9 cellular contexts compared by ENCODE assay signal in the genomic region with DNA sequence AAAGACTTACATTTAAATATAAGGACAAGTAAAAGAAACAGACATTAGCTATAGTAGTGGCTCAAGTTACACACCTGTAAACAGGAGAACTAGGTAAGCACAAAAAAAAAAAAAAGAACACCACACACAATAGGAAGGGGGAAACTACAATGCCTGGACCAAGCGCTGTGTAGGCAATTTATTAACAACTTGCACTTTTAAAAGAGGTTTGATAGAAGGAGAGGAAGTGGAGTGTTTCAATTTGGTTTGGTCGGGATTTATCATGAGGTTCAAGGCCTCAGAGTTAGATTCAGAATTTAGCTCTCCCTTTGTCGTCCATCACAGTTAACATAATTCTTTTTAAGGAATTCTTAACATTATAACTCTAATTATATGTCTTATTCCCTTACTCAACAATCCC. TPM values are rescaled to one million over a fixed set of nuclear protein-coding genes. Genes with fewer than 3 reads are reported as not detected.
A peak's percentile ranks its signal among the peaks of the same experiment; 100 is the strongest.
DNase-seq lines count a peak whose midpoint lies in the region; ATAC-seq and TF ChIP-seq lines count a peak whose summit lies in the region.
"Had no signal": no experiment of that assay in that cellular context is flagged by ENCODE, and none has a peak within 500 bp of the region (broad histone marks: within the 10 kb centered on the region; RNA-seq: fewer than 3 reads in every experiment).

No MANE protein-coding gene starts in this region.

- no peak for TF ChIP-seq EP300 in SK-N-SH (IDR thresholded peaks at IDR 0.05; ENCODE audit: borderline replicate concordance in 1 of 2, low read depth in 1 of 2, low read length in 1 of 2)

- no peak for ATAC-seq in SK-N-SH treated with all-trans-retinoic acid at 6 μM for 48 hours
- ATAC-seq in GM19035 (IDR thresholded peaks at IDR 0.05; ENCODE audit: unreplicated experiment), result no peak

- CTCF ChIA-PET in SK-N-SH (lab: Yijun Ruan, JAX), result interaction anchor here (0.6 to 1.6 kb wide), 3 partner anchors 25 to 177 kb away, joined by 3 to 7 read pairs (median 5); a partner anchor contains a TSS

- H3K36me3 ChIP-seq in SK-N-SH (replicated peaks in 1 of 2; ENCODE audit: control insufficient read depth in 1 of 2, insufficient read depth in 2 of 2, low read length in 1 of 2), result peaks cover 2 to 3% of the 10 kb centered on the region in 2 experiments
- H3K36me3 ChIP-seq in SJSA1, result peaks cover 7% of the 10 kb centered on the region
- H3K36me3 ChIP-seq in smooth muscle cell (ENCODE audit: low read depth), result no peaks in the 10 kb centered on the region
- H3K36me3 ChIP-seq in testis (ENCODE audit: low read depth, missing control alignments), result no peaks in the 10 kb centered on the region

- no peak for TF ChIP-seq POLR2A in testis (IDR thresholded peaks at IDR 0.05)

- H3F3A ChIP-seq in SK-N-SH (replicated peaks; ENCODE audit: insufficient read depth), result peaks cover 8% of the 10 kb centered on the region
- peaks cover 7% of the 10 kb centered on the region for H3F3A ChIP-seq in smooth muscle cell (ENCODE audit: low read depth)

- DNase-seq in SK-N-SH (no peak), SJSA1 (ENCODE audit: low read depth in 1 of 2, low spot score in 2 of 2) (no peak), fibroblast of pulmonary artery (ENCODE audit: low read depth) (no peak), smooth muscle cell (lab: John Stamatoyannopoulos, UW; ENCODE audit: unreplicated experiment) (no peak), UCSD-AML1 (lab: John Stamatoyannopoulos, UW; ENCODE audit: unreplicated experiment) (no peak), testis (no peak)
- DNase-seq: NCI-H187 had no signal

- no peak for TF ChIP-seq CTCF in SK-N-SH (IDR thresholded peaks at IDR 0.05)
- no peak for TF ChIP-seq CTCF in fibroblast of pulmonary artery (IDR thresholded peaks at IDR 0.05; ENCODE audit: low read length, missing control alignments)
- TF ChIP-seq CTCF in smooth muscle cell (IDR thresholded peaks at IDR 0.05; ENCODE audit: borderline replicate concordance, insufficient read depth, poor library complexity, severe bottlenecking), result no peak
- no peak for TF ChIP-seq CTCF in testis (IDR thresholded peaks at IDR 0.05)

- H3K79me2 ChIP-seq in SK-N-SH (ENCODE audit: insufficient read depth), result peaks cover 3% of the 10 kb centered on the region; the same call in 1 of the 2 replicates
- no peaks in the 10 kb centered on the region for H3K79me2 ChIP-seq in smooth muscle cell (ENCODE audit: low read depth)

- intact Hi-C loops in testis (cut with DNase I; ENCODE audit: low total_unique reads), result no loop called here

- H3K27ac ChIP-seq in SK-N-SH (ENCODE audit: low read depth in 2 of 2, low read length in 1 of 2) (peak overlapping the region; percentile 79 to 82), SJSA1 (peak overlapping the region; percentile 63), smooth muscle cell (ENCODE audit: low read depth) (peak overlapping the region; percentile 64), testis (peak overlapping the region in 1 of 2 donors; percentile 57)

- H3K9ac ChIP-seq in SK-N-SH, result peak overlapping the region; percentile 77; the same call in 1 of the 2 replicates
- H3K9ac ChIP-seq in smooth muscle cell (ENCODE audit: low read depth), result peak overlapping the region; percentile 90

- H3K4me1 ChIP-seq in SK-N-SH (ENCODE audit: control insufficient read depth in 1 of 2, insufficient read depth in 2 of 2, low read depth in 1 of 2, low read length in 1 of 2) (peaks cover 5 to 12% of the 10 kb centered on the region in 2 experiments; a peak in 2 of 4 replicates), SJSA1 (replicated peaks) (peaks cover 12% of the 10 kb centered on the region; the same call in 1 of the 2 replicates), smooth muscle cell (ENCODE audit: low read depth) (peaks cover 6% of the 10 kb centered on the region), testis (peaks cover 6% of the 10 kb centered on the region)

- TF ChIP-seq RAD21 in SK-N-SH (IDR thresholded peaks at IDR 0.05; ENCODE audit: low read length), result no peak

- H4K20me1 ChIP-seq in SK-N-SH (ENCODE audit: insufficient read depth) (no peaks in the 10 kb centered on the region), smooth muscle cell (ENCODE audit: low read depth) (peaks cover 12% of the 10 kb centered on the region)

- H3K4me2 ChIP-seq in SK-N-SH, result peak overlapping the region; percentile 86
- peak overlapping the region; percentile 84 for H3K4me2 ChIP-seq in smooth muscle cell

- H3K4me3 ChIP-seq in SK-N-SH (ENCODE audit: low read depth in 2 of 2, low read length in 1 of 2), result peak overlapping the region; percentile 83 to 94
- H3K4me3 ChIP-seq in SJSA1, result peak overlapping the region; percentile 63; the same call in 1 of the 2 replicates
- H3K4me3 ChIP-seq in fibroblast of pulmonary artery (replicated peaks; ENCODE audit: low read depth, low read length), result peak overlapping the region; percentile 71
- H3K4me3 ChIP-seq in smooth muscle cell, result peak overlapping the region; percentile 95
- H3K4me3 ChIP-seq in testis, result no peak overlapping the region

- WGBS in SK-N-SH (ENCODE audit: low lambda C conversion rate), result 94% methylated on average over 3 of the region's 3 CpGs
- 59% methylated on average over 3 of the region's 3 CpGs for WGBS in smooth muscle cell (ENCODE audit: low lambda C conversion rate)
- WGBS in testis, 2 donors, result 28 to 55% methylated on average over 3 of the region's 3 CpGs

- no peaks in the 10 kb centered on the region for H3K9me2 ChIP-seq in SK-N-SH

- POLR2A ChIA-PET in SK-N-SH (lab: Yijun Ruan, JAX), result interaction anchor here (0.7 kb wide), 1 partner anchor 25 kb away, joined by 3 read pairs; a partner anchor contains a TSS

- H2AFZ ChIP-seq in SK-N-SH (ENCODE audit: low read depth), result peak overlapping the region; percentile 90; the same call in 1 of the 2 replicates
- H2AFZ ChIP-seq in smooth muscle cell (ENCODE audit: low read depth), result no peak overlapping the region

- no peaks in the 10 kb centered on the region for H3K27me3 ChIP-seq in SK-N-SH (ENCODE audit: insufficient read depth)
- no peaks in the 10 kb centered on the region for H3K27me3 ChIP-seq in SJSA1 (replicated peaks)
- no peaks in the 10 kb centered on the region for H3K27me3 ChIP-seq in smooth muscle cell (ENCODE audit: low read depth)
- no peaks in the 10 kb centered on the region for H3K27me3 ChIP-seq in testis

- H3K9me3 ChIP-seq in SK-N-SH, result no peaks in the 10 kb centered on the region
- H3K9me3 ChIP-seq in SJSA1 (replicated peaks), result no peaks in the 10 kb centered on the region
- H3K9me3 ChIP-seq in smooth muscle cell (replicated peaks; ENCODE audit: low read depth), result no peaks in the 10 kb centered on the region
- no peaks in the 10 kb centered on the region for H3K9me3 ChIP-seq in testis

TF ChIP-seq in SK-N-SH, 30 proteins besides CTCF, POLR2A, EP300 and RAD21 (continues in another document):
- no peak for TF ChIP-seq TCF12 (IDR thresholded peaks at IDR 0.05)
- no peak for TF ChIP-seq MEF2A (IDR thresholded peaks at IDR 0.05; ENCODE audit: borderline replicate concordance, low read depth)

TF ChIP-seq in SK-N-SH treated with all-trans-retinoic acid at 6 μM for 48 hours, 23 proteins besides CTCF, POLR2A, EP300 and RAD21 (continues in another document):
- TF ChIP-seq, protein P1, sequence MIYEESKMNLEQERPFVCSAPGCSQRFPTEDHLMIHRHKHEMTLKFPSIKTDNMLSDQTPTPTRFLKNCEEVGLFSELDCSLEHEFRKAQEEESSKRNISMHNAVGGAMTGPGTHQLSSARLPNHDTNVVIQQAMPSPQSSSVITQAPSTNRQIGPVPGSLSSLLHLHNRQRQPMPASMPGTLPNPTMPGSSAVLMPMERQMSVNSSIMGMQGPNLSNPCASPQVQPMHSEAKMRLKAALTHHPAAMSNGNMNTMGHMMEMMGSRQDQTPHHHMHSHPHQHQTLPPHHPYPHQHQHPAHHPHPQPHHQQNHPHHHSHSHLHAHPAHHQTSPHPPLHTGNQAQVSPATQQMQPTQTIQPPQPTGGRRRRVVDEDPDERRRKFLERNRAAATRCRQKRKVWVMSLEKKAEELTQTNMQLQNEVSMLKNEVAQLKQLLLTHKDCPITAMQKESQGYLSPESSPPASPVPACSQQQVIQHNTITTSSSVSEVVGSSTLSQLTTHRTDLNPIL (CRISPR knock-in tag; IDR thresholded peaks at IDR 0.05; ENCODE audit: low read depth), result no peak
- TF ChIP-seq TOX (CRISPR knock-in tag; IDR thresholded peaks at IDR 0.05; ENCODE audit: borderline replicate concordance), result no peak
- no peak for TF ChIP-seq GLIS3 (CRISPR knock-in tag; IDR thresholded peaks at IDR 0.05)
- TF ChIP-seq CSDC2 (CRISPR knock-in tag; IDR thresholded peaks at IDR 0.05), result no peak
- no peak for TF ChIP-seq ZFP3 (CRISPR knock-in tag; IDR thresholded peaks at IDR 0.05)
- TF ChIP-seq ZNF8 (CRISPR knock-in tag; IDR thresholded peaks at IDR 0.05), result no peak
- no peak for TF ChIP-seq RARB (CRISPR knock-in tag; IDR thresholded peaks at IDR 0.05)

RNA-seq across cellular contexts. Expression of a gene that starts 1.1 kb away (rescaled TPM):
- polyA plus RNA-seq in SK-N-SH (2012; rRNA removed), result 2.4 and 3.7 TPM in 2 replicates
- polyA plus RNA-seq in SK-N-SH (2012; cell fraction: cytosol; rRNA removed), result 1.2 and 1.4 TPM in 2 replicates
- 13.1 and 13.5 TPM in 2 replicates for polyA plus RNA-seq in SK-N-SH (2012; cell fraction: nucleus; rRNA removed)
- 1.0 and 2.3 TPM in 2 replicates for total RNA-seq in SJSA1 (2014; rRNA removed; shearing (Covaris generic))
- 2.3 and 5.2 TPM in 2 replicates for total RNA-seq in smooth muscle cell
- polyA plus RNA-seq in smooth muscle cell, result 1.9 and 3.0 TPM in 2 replicates
- total RNA-seq in testis, result 10 to 100 TPM; 19.7 to 26.3 TPM
- 9.3 TPM for polyA plus RNA-seq in testis (ENCODE audit: insufficient read depth, low read depth, low replicate concordance)

RNA-seq across cellular contexts. Expression of a gene that starts 24.7 kb away (rescaled TPM):
- polyA plus RNA-seq in SK-N-SH (2012; rRNA removed) (25.1 and 29.6 TPM in 2 replicates), smooth muscle cell (14.0 and 14.9 TPM in 2 replicates), testis (ENCODE audit: insufficient read depth, low read depth, low replicate concordance) (15.9 TPM)
- polyA plus RNA-seq in SK-N-SH (2012; cell fraction: cytosol; rRNA removed), result 26.4 and 26.6 TPM in 2 replicates
- polyA plus RNA-seq in SK-N-SH (2012; cell fraction: nucleus; rRNA removed), result 21.5 and 25.2 TPM in 2 replicates
- total RNA-seq in SJSA1 (2014; rRNA removed; shearing (Covaris generic)), result 31.9 and 46.8 TPM in 2 replicates
- total RNA-seq in smooth muscle cell (13.2 and 13.4 TPM in 2 replicates), testis (10 to 100 TPM; 25.1 TPM)

RNA-seq across cellular contexts. Expression of a gene that starts 25.0 kb away (rescaled TPM):
- polyA plus RNA-seq in SK-N-SH (2012; rRNA removed) (31.1 and 56.0 TPM in 2 replicates), smooth muscle cell (23.8 and 26.2 TPM in 2 replicates), testis (ENCODE audit: insufficient read depth, low read depth, low replicate concordance) (20.5 TPM)
- 32.4 and 35.9 TPM in 2 replicates for polyA plus RNA-seq in SK-N-SH (2012; cell fraction: cytosol; rRNA removed)
- polyA plus RNA-seq in SK-N-SH (2012; cell fraction: nucleus; rRNA removed), result 54.5 and 56.0 TPM in 2 replicates
- 21.5 and 24.2 TPM in 2 replicates for total RNA-seq in SJSA1 (2014; rRNA removed; shearing (Covaris generic))
- total RNA-seq in smooth muscle cell (10.8 and 11.4 TPM in 2 replicates), testis (10 to 100 TPM; 13.7 to 18.7 TPM)

RNA-seq across cellular contexts. Expression of a gene that starts 45.3 kb away (rescaled TPM):
- polyA plus RNA-seq in SK-N-SH (2012; rRNA removed), result 22.4 and 26.6 TPM in 2 replicates
- 16.0 and 24.0 TPM in 2 replicates for polyA plus RNA-seq in SK-N-SH (2012; cell fraction: cytosol; rRNA removed)
- 28.0 and 33.4 TPM in 2 replicates for polyA plus RNA-seq in SK-N-SH (2012; cell fraction: nucleus; rRNA removed)
- total RNA-seq in SJSA1 (2014; rRNA removed; shearing (Covaris generic)), result 75.1 and 102 TPM in 2 replicates
- 31.5 and 48.0 TPM in 2 replicates for total RNA-seq in smooth muscle cell
- polyA plus RNA-seq in smooth muscle cell, result 84.2 and 107 TPM in 2 replicates
- total RNA-seq in testis, result 10 to 100 TPM; 27.9 to 32.9 TPM
- polyA plus RNA-seq in testis (ENCODE audit: insufficient read depth, low read depth, low replicate concordance), result 21.2 TPM

Comparison
In these comparisons a context has a peak if more than half of its experiments do, and no peak if none do; other contexts are left out.
1. H3K4me3 ChIP-seq: peak in SK-N-SH (2 of 2), SJSA1 (single experiment), fibroblast of pulmonary artery (single experiment) and smooth muscle cell (single experiment); none in testis (0 of 2).